In genomic region chr17:44409309-44410028, GRCh38 we compare ENCODE assay signal across 25 cellular contexts. TPM values are rescaled to one million over a fixed set of nuclear protein-coding genes. Genes with fewer than 3 reads are reported as not detected.
DNase-seq lines count a peak whose midpoint lies in the region; ATAC-seq, FAIRE-seq and TF ChIP-seq lines count a peak whose summit lies in the region.
"Had no signal": no experiment of that assay in that cellular context is flagged by ENCODE, and none has a peak within 500 bp of the region (broad histone marks: within the 10 kb centered on the region; RNA-seq: fewer than 3 reads in every experiment).

No MANE protein-coding gene starts in this region.

- no peak overlapping the region for H3K9ac ChIP-seq in OCI-LY3 (ENCODE audit: low read length)

- H3K27ac Mint-ChIP-seq in Caco-2 (ENCODE audit: unreplicated experiment) = peak overlapping the region; percentile 32
- H3K27ac Mint-ChIP-seq: activated naive CD8-positive, alpha-beta T cell treated with anti-CD3 and anti-CD28 coated beads, Interleukin-2, amount 50 U/mL, for 24 hours; dendritic cell treated with granulocyte-macrophage colony-stimulating factor and Interleukin-4, amounts not matched to agents 40 ng/mL and 50 ng/mL, for 4 days; nephron had no signal

- no peaks in the 10 kb centered on the region; the same call in 1 of the 2 replicates for H3K79me2 ChIP-seq in OCI-LY3 (ENCODE audit: low read length)

- DNase-seq in Caco-2 = no peak
- no peak for DNase-seq in GM12892 (ENCODE audit: insufficient read length)
- no peak for DNase-seq in fibroblast of villous mesenchyme (ENCODE audit: low read depth)
- DNase-seq in pons (ENCODE audit: low spot score) = no peak
- no peak for DNase-seq in HEK293T (ENCODE audit: extremely low spot score)
- DNase-seq: activated CD4-positive, alpha-beta T cell treated with anti-CD3 and anti-CD28 coated beads for 4 hours; activated effector memory CD4-positive, alpha-beta T cell treated with Interleukin-2 at 50 U/mL for 16 hours; activated naive CD8-positive, alpha-beta T cell treated with anti-CD3 and anti-CD28 coated beads, Interleukin-2, amount 50 U/mL, for 24 hours; CD4-positive, alpha-beta memory T cell; KBM-7; MV-4-11; NCI-H187 treated with DMSO at 0.1 percent for 48 hours; NCI-H226; psoas muscle; RPMI8226; stimulated activated CD4-positive, alpha-beta T cell treated with anti-CD3 and anti-CD28 coated beads, Interleukin-4, amount 100 ng/mL, for 24 hours had no signal

- peak; percentile 14 for FAIRE-seq in GM12892 (lab: Jason Lieb, UNC)
- FAIRE-seq: bronchial epithelial cell, urothelium cell line had no signal

- H3K27me3 ChIP-seq in Caco-2 (replicated peaks; ENCODE audit: control insufficient read depth, insufficient read depth, low read length) (no peaks in the 10 kb centered on the region), OCI-LY3 (ENCODE audit: low read depth, low read length) (no peaks in the 10 kb centered on the region)
- H3K27me3 ChIP-seq: gastroesophageal sphincter had no signal

- H3K36me3 Mint-ChIP-seq in Caco-2 (ENCODE audit: insufficient read depth, unreplicated experiment) = peaks cover 46% of the 10 kb centered on the region

- intact Hi-C loops in Caco-2 (cut with micrococcal nuclease; ENCODE audit: unreplicated experiment) = no loop called here

- peak overlapping the region; percentile 62 for H3K27ac ChIP-seq in OCI-LY3 (ENCODE audit: low read length)
- H3K27ac ChIP-seq: gastroesophageal sphincter, psoas muscle had no signal

- POLR2A ChIA-PET in Caco-2 (lab: Charles Lee) = no interaction called here
- POLR2A ChIA-PET in HEK293T (lab: Yijun Ruan, JAX) = no interaction called here

- H3K9me3 ChIP-seq in Caco-2 = no peaks in the 10 kb centered on the region
- no peaks in the 10 kb centered on the region for H3K9me3 ChIP-seq in OCI-LY3 (ENCODE audit: insufficient read depth, low read length)
- H3K9me3 ChIP-seq: gastroesophageal sphincter, psoas muscle had no signal

- H3K4me2 ChIP-seq in OCI-LY3 (ENCODE audit: low read length) = peak overlapping the region; percentile 60
- H3K4me2 ChIP-seq: smooth muscle cell had no signal

- ATAC-seq in HG03354 (IDR thresholded peaks at IDR 0.05; ENCODE audit: poor library complexity, severe bottlenecking, unreplicated experiment) = no peak
- ATAC-seq in HG02840 (IDR thresholded peaks at IDR 0.05; ENCODE audit: low FRiP score, unreplicated experiment) = no peak
- ATAC-seq: activated naive CD8-positive, alpha-beta T cell treated with anti-CD3 and anti-CD28 coated beads, Interleukin-2, amount 50 U/mL, for 24 hours; gastroesophageal sphincter had no signal

- peaks cover 2% of the 10 kb centered on the region; the same call in 1 of the 2 replicates for H4K20me1 ChIP-seq in OCI-LY3 (ENCODE audit: insufficient read depth, low read length)

- TF ChIP-seq CTCF in Caco-2 (IDR thresholded peaks at IDR 0.05; ENCODE audit: insufficient read depth in 1 of 2, low read depth in 1 of 2, low read length in 1 of 2, severe bottlenecking in 1 of 2, unreplicated experiment in 1 of 2) = peak; percentile 22 to 33
- TF ChIP-seq CTCF in OCI-LY3 (IDR thresholded peaks at IDR 0.05; ENCODE audit: low read depth, low read length) = no peak
- peak; percentile 7 for TF ChIP-seq CTCF in fibroblast of villous mesenchyme (IDR thresholded peaks at IDR 0.05; ENCODE audit: insufficient read depth, low read depth, low read length)

- CTCF ChIA-PET in Caco-2 (lab: Charles Lee) = no interaction called here
- CTCF ChIA-PET in HEK293T (lab: Yijun Ruan, JAX) = interaction anchor here (0.6 to 1.1 kb wide), 3 partner anchors 18 to 113 kb away, joined by 3 to 4 read pairs (median 3); no protein-coding TSS in a partner anchor

- no peak overlapping the region for H2AFZ ChIP-seq in OCI-LY3 (ENCODE audit: low read depth, low read length)

- no peaks in the 10 kb centered on the region for H3K27me3 Mint-ChIP-seq in Caco-2 (ENCODE audit: insufficient read depth, unreplicated experiment)
- H3K27me3 Mint-ChIP-seq: activated naive CD8-positive, alpha-beta T cell treated with anti-CD3 and anti-CD28 coated beads, Interleukin-2, amount 50 U/mL, for 24 hours; CD4-positive, alpha-beta memory T cell; dendritic cell treated with granulocyte-macrophage colony-stimulating factor and Interleukin-4, amounts not matched to agents 40 ng/mL and 50 ng/mL, for 4 days had no signal

- no peak for TF ChIP-seq POLR2A in GM12892 (IDR thresholded peaks at IDR 0.05; ENCODE audit: low read depth, low read length)

- H3K4me1 Mint-ChIP-seq in Caco-2 (ENCODE audit: low read depth, unreplicated experiment) = no peaks in the 10 kb centered on the region
- H3K4me1 Mint-ChIP-seq: activated naive CD8-positive, alpha-beta T cell treated with anti-CD3 and anti-CD28 coated beads, Interleukin-2, amount 50 U/mL, for 24 hours; nephron had no signal

- H3K4me1 ChIP-seq in Caco-2 (no peaks in the 10 kb centered on the region), OCI-LY3 (ENCODE audit: low read length) (peaks cover 18% of the 10 kb centered on the region)
- H3K4me1 ChIP-seq: gastroesophageal sphincter, psoas muscle had no signal

- no peak overlapping the region for H3K4me3 Mint-ChIP-seq in Caco-2 (ENCODE audit: unreplicated experiment)
- H3K4me3 Mint-ChIP-seq: activated naive CD8-positive, alpha-beta T cell treated with anti-CD3 and anti-CD28 coated beads, Interleukin-2, amount 50 U/mL, for 24 hours; CD4-positive, alpha-beta memory T cell; dendritic cell treated with granulocyte-macrophage colony-stimulating factor and Interleukin-4, amounts not matched to agents 40 ng/mL and 50 ng/mL, for 4 days; nephron had no signal

- H3K4me3 ChIP-seq in Caco-2 (ENCODE audit: low read depth, low read length) (no peak overlapping the region), OCI-LY3 (ENCODE audit: low read length) (no peak overlapping the region), fibroblast of villous mesenchyme (ENCODE audit: low read depth, low read length) (no peak overlapping the region)
- H3K4me3 ChIP-seq: gastroesophageal sphincter, psoas muscle, smooth muscle cell had no signal

- H3K36me3 ChIP-seq in Caco-2 (ENCODE audit: control insufficient read depth, insufficient read depth, low read length) = no peaks in the 10 kb centered on the region; the same call in 1 of the 2 replicates
- peaks cover 31% of the 10 kb centered on the region for H3K36me3 ChIP-seq in OCI-LY3 (replicated peaks; ENCODE audit: low read depth, low read length)

- H3K9me3 Mint-ChIP-seq in Caco-2 (ENCODE audit: unreplicated experiment) = no peaks in the 10 kb centered on the region
- H3K9me3 Mint-ChIP-seq: activated naive CD8-positive, alpha-beta T cell treated with anti-CD3 and anti-CD28 coated beads, Interleukin-2, amount 50 U/mL, for 24 hours; CD4-positive, alpha-beta memory T cell; dendritic cell treated with granulocyte-macrophage colony-stimulating factor and Interleukin-4, amounts not matched to agents 40 ng/mL and 50 ng/mL, for 4 days; nephron had no signal

- BruUV-seq in Caco-2 (replicated peaks; lab: Mats Ljungman, UMichigan) = no TSS peak

TF ChIP-seq in HEK293T, 16 proteins besides CTCF, POLR2A, EP300 and RAD21:
- no peak for TF ChIP-seq L3MBTL2 (conservative IDR thresholded peaks at IDR 0.05)
- TF ChIP-seq FOXA1 (IDR thresholded peaks at IDR 0.05) = no peak
- no peak for TF ChIP-seq ZNF384 (IDR thresholded peaks at IDR 0.05)
- TF ChIP-seq NFRKB (IDR thresholded peaks at IDR 0.05) = no peak
- no peak for TF ChIP-seq ELF4 (IDR thresholded peaks at IDR 0.05)
- TF ChIP-seq PKNOX1 (IDR thresholded peaks at IDR 0.05) = no peak
- TF ChIP-seq ARNT (IDR thresholded peaks at IDR 0.05) = no peak
- TF ChIP-seq CTBP1 (IDR thresholded peaks at IDR 0.05; ENCODE audit: borderline replicate concordance) = no peak
- no peak for TF ChIP-seq BHLHE40 (IDR thresholded peaks at IDR 0.05; ENCODE audit: borderline replicate concordance)
- no peak for TF ChIP-seq HDGF (IDR thresholded peaks at IDR 0.05; ENCODE audit: borderline replicate concordance)
- TF ChIP-seq SP1 (IDR thresholded peaks at IDR 0.05) = no peak
- no peak for TF ChIP-seq FOXM1 (IDR thresholded peaks at IDR 0.05; ENCODE audit: borderline replicate concordance)
- no peak for TF ChIP-seq FOXK2 (IDR thresholded peaks at IDR 0.05)
- TF ChIP-seq SUZ12 (IDR thresholded peaks at IDR 0.05) = no peak

RNA-seq across cellular contexts. Expression of gene ITGA2B, which starts 20.0 kb away (rescaled TPM):
- total RNA-seq in Caco-2 (2022) = 5.9 and 6.9 TPM in 2 replicates
- polyA plus RNA-seq in GM12892 (2012; ENCODE audit: missing spikeins) = 0.38 TPM
- under 0.01 TPM in 2 replicates for total RNA-seq in fibroblast of villous mesenchyme
- total RNA-seq: bronchial epithelial cell had no signal
- polyA plus RNA-seq: CD4-positive, alpha-beta memory T cell had no signal

RNA-seq across cellular contexts. Expression of gene FAM171A2, which starts 45.8 kb away (rescaled TPM):
- 3.0 and 3.6 TPM in 2 replicates for total RNA-seq in Caco-2 (2022)
- polyA plus RNA-seq in GM12892 (2012; ENCODE audit: missing spikeins) = 0.78 TPM
- 0.86 and 2.6 TPM in 2 replicates for total RNA-seq in fibroblast of villous mesenchyme
